ENCODE assay signal across 8 cellular contexts in the genomic region with DNA sequence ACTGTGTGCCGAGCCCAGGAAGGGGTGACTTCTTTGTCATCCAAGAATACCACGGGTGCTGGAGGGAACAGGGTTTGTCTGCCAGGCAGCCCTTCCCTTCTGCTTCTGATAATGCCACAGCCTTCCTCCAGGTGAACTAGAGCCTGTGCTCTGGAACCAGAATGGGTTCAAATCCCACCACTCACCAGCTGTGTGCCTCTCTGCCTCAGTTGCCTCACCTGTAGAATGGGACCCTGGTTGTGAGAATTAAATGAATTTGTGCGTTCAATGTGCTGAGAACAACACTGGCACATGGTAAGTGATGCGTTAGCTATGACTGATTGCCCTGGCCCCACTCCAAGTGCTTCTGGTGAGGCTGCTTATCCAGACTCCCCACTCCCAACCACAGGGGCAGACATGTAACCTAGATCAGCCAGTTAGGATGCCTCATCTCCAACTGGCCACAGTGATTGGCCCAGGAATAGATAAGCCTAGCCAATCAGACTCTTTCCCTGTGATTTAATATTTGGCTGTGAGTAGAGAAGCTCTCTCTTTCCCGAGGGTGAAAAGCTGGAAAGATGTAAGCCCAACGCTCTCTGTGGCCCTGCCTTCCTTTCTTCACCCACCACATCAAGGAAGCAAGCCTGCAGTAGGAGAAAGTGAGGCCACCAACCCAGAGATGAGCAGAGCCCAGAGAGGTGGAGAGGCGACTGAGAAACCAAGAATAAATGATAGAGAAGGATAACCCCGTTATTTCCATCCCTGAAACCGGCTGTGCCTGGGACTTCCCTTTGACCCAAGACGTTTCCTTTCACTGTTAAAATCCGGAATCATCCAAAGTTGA. TPM values are rescaled to one million over a fixed set of nuclear protein-coding genes. Genes with fewer than 3 reads are reported as not detected.
DNase-seq lines count a peak whose midpoint lies in the region; ATAC-seq and TF ChIP-seq lines count a peak whose summit lies in the region.

No MANE protein-coding gene starts in this region.

- in situ Hi-C loops in astrocyte of the cerebellum (cut with HindIII; ENCODE audit: low sequenced_read_pairs) (no loop called here), GM13976 (cut with MboI; ENCODE audit: low sequenced_read_pairs, unreplicated experiment) (no loop called here)

- H3K4me3 ChIP-seq in astrocyte of the cerebellum (ENCODE audit: low read depth, low read length): no peak overlapping the region

- no peak for ATAC-seq in GM19035 (IDR thresholded peaks at IDR 0.05; ENCODE audit: unreplicated experiment)

- TF ChIP-seq CTCF in astrocyte of the cerebellum (IDR thresholded peaks at IDR 0.05; ENCODE audit: low read depth, low read length, missing control alignments) (no peak), GM13976 (IDR thresholded peaks at IDR 0.05; ENCODE audit: borderline replicate concordance, control extremely low read depth, extremely low read depth, insufficient read depth, missing control alignments) (no peak)

- DNase-seq in NOMO-1 treated with DMSO at 0.1 percent for 48 hours (lab: John Stamatoyannopoulos, UW; ENCODE audit: unreplicated experiment) (peak; percentile 7), NOMO-1 (lab: John Stamatoyannopoulos, UW; ENCODE audit: unreplicated experiment in 2 of 2) (no peak), NCI-H1105 treated with DMSO at 0.1 percent for 48 hours (lab: John Stamatoyannopoulos, UW) (peak; percentile 43), astrocyte of the cerebellum (ENCODE audit: low read depth) (peak; percentile 49), non-pigmented ciliary epithelial cell (ENCODE audit: low read depth) (peak; percentile 81), HT-29 (ENCODE audit: low spot score) (no peak), GM13976 (ENCODE audit: low spot score) (no peak)

RNA-seq across cellular contexts. Expression of a gene that starts 20.8 kb away (rescaled TPM):
- 0.08 TPM in 1 of 2 replicates, not detected in the other for total RNA-seq in HT-29 (2014; rRNA removed; shearing (Covaris generic))

RNA-seq across cellular contexts. Expression of a gene that starts 55.0 kb away (rescaled TPM):
- total RNA-seq in HT-29 (2014; rRNA removed; shearing (Covaris generic)): not detected in 2 replicates

Comparison
In these comparisons a context has a peak if more than half of its experiments do, and no peak if none do; other contexts are left out.
1. DNase-seq: peak in NOMO-1 treated with DMSO at 0.1 percent for 48 hours (single experiment), NCI-H1105 treated with DMSO at 0.1 percent for 48 hours (single experiment), astrocyte of the cerebellum (single experiment) and non-pigmented ciliary epithelial cell (single experiment); none in NOMO-1 (0 of 2), HT-29 (single experiment) and GM13976 (single experiment).